8 cellular contexts compared by ENCODE assay signal in the genomic region with DNA sequence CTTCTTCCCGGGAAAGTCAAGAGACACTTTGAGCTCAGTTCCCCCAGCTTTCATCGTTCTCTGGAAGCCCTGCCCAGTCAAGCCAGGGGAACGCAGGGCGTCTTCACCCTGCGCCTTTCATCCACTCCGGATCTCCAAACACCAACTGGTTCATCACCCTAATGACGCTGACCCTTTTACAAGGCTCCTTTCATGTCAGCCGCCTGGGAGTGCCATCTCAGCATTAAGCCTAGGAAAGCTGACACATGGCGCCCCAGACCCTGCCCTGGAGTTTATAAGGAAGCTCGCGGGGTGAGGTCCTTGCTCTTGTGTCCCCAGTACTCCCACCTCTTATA. TPM values are rescaled to one million over a fixed set of nuclear protein-coding genes. Genes with fewer than 3 reads are reported as not detected.
DNase-seq lines count a peak whose midpoint lies in the region; ATAC-seq and TF ChIP-seq lines count a peak whose summit lies in the region.

No MANE protein-coding gene starts in this region.

- H3K9me3 ChIP-seq in PC-9 (ENCODE audit: insufficient read depth, low read depth), result no peaks in the 10 kb centered on the region
- no peaks in the 10 kb centered on the region for H3K9me3 ChIP-seq in osteoblast (ENCODE audit: low read depth, low read length)

- H3K36me3 Mint-ChIP-seq in endothelial cell (ENCODE audit: low read depth, unreplicated experiment), result peaks cover 22% of the 10 kb centered on the region

- H3K4me2 ChIP-seq in PC-9, result peak overlapping the region; percentile 94
- H3K4me2 ChIP-seq in osteoblast (ENCODE audit: insufficient read depth, low read length), result peak overlapping the region; percentile 97

- H3K27ac Mint-ChIP-seq in endothelial cell (ENCODE audit: unreplicated experiment), result peak overlapping the region; percentile 100

- intact Hi-C loops in PC-9 (cut with micrococcal nuclease; ENCODE audit: unreplicated experiment), result no loop called here

- ATAC-seq in activated CD4-positive, CD25-positive, alpha-beta regulatory T cell treated with anti-CD3 and anti-CD28 coated beads, Interleukin-2, amount 50 U/mL, for 24 hours, result peak; percentile 2 to 3
- ATAC-seq in HG02973 (IDR thresholded peaks at IDR 0.05; ENCODE audit: unreplicated experiment) (no peak), GM21576 (IDR thresholded peaks at IDR 0.05; ENCODE audit: unreplicated experiment) (no peak)

- peaks cover 32% of the 10 kb centered on the region for H3K27me3 Mint-ChIP-seq in endothelial cell (ENCODE audit: unreplicated experiment)

- POLR2A ChIA-PET in PC-9 (lab: Charles Lee; ENCODE audit: unreplicated experiment), result interaction anchor here (0.7 to 1.9 kb wide), 5 partner anchors 17 to 370 kb away, joined by 3 to 35 read pairs (median 4); a partner anchor contains a TSS

- no peak for DNase-seq in activated CD4-positive, CD25-positive, alpha-beta regulatory T cell (lab: John Stamatoyannopoulos, UW)
- DNase-seq in PC-9, result no peak
- DNase-seq in endothelial cell (ENCODE audit: low spot score), result no peak
- DNase-seq in osteoblast (ENCODE audit: insufficient read length, low spot score, missing footprints), result peak; percentile 89
- no peak for DNase-seq in NCI-H2081 treated with DMSO at 0.1 percent for 48 hours (lab: John Stamatoyannopoulos, UW)

- H2AFZ ChIP-seq in PC-9 (peak overlapping the region; percentile 90), osteoblast (ENCODE audit: low read length) (peak overlapping the region; percentile 97)

- H3K4me1 Mint-ChIP-seq in endothelial cell (ENCODE audit: unreplicated experiment), result peaks cover 50% of the 10 kb centered on the region

- peaks cover 63% of the 10 kb centered on the region for H3K79me2 ChIP-seq in PC-9 (ENCODE audit: low read depth)
- H3K79me2 ChIP-seq in osteoblast (ENCODE audit: insufficient read depth, low read length), result peaks cover 71% of the 10 kb centered on the region

- H3K27ac ChIP-seq in PC-9 (peak overlapping the region; percentile 64), osteoblast (ENCODE audit: low read depth, low read length) (peak overlapping the region; percentile 94)

- H4K20me1 ChIP-seq in PC-9 (ENCODE audit: insufficient read depth), result peaks cover 26% of the 10 kb centered on the region
- H4K20me1 ChIP-seq in osteoblast (ENCODE audit: insufficient read depth, low read length), result peaks cover 9% of the 10 kb centered on the region

- no peaks in the 10 kb centered on the region for H3K9me2 ChIP-seq in PC-9 (ENCODE audit: insufficient read depth)

- no peak for TF ChIP-seq CTCF in PC-9 (conservative IDR thresholded peaks at IDR 0.05)
- no peak for TF ChIP-seq CTCF in endothelial cell (IDR thresholded peaks at IDR 0.05; ENCODE audit: unreplicated experiment)
- no peak for TF ChIP-seq CTCF in osteoblast (IDR thresholded peaks at IDR 0.05; ENCODE audit: extremely low read depth, low read depth, low read length)

- H3K27me3 ChIP-seq in PC-9 (ENCODE audit: insufficient read depth, low read depth) (no peaks in the 10 kb centered on the region), osteoblast (ENCODE audit: insufficient read depth, low read length) (no peaks in the 10 kb centered on the region)

- peaks cover 34% of the 10 kb centered on the region for H3K4me1 ChIP-seq in PC-9 (replicated peaks; ENCODE audit: insufficient read depth)
- H3K4me1 ChIP-seq in osteoblast (ENCODE audit: insufficient read depth, low read length), result peaks cover 26% of the 10 kb centered on the region

- peak overlapping the region; percentile 100 for H3K4me3 Mint-ChIP-seq in endothelial cell (ENCODE audit: unreplicated experiment)

- H3K36me3 ChIP-seq in PC-9 (ENCODE audit: low read depth) (no peaks in the 10 kb centered on the region), osteoblast (ENCODE audit: insufficient read depth, low read length) (peaks cover 14% of the 10 kb centered on the region)

- CTCF ChIA-PET in PC-9 (lab: Charles Lee), result interaction anchor here (0.6 to 1.6 kb wide), 4 partner anchors 31 to 243 kb away, joined by 3 to 11 read pairs (median 8); no protein-coding TSS in a partner anchor

- H3K9me3 Mint-ChIP-seq in endothelial cell (ENCODE audit: unreplicated experiment), result no peaks in the 10 kb centered on the region

- H3K4me3 ChIP-seq in PC-9 (peak overlapping the region; percentile 90), osteoblast (ENCODE audit: insufficient read depth, low read length) (peak overlapping the region; percentile 99)

- peaks cover 33% of the 10 kb centered on the region for H3F3A ChIP-seq in PC-9 (ENCODE audit: insufficient read depth, low read depth)

- BruUV-seq in PC-9 (replicated peaks; lab: Mats Ljungman, UMichigan), result TSS peak; percentile 2

RNA-seq across cellular contexts. Expression of a gene that starts 0.6 kb away (rescaled TPM):
- total RNA-seq in PC-9 (2021), result 75.5 and 96.1 TPM in 2 replicates
- total RNA-seq in endothelial cell (ENCODE audit: unreplicated experiment), result 92.8 TPM
- total RNA-seq in osteoblast, result 75.3 and 76.3 TPM in 2 replicates

RNA-seq across cellular contexts. Expression of a gene that starts 2.1 kb away (rescaled TPM):
- total RNA-seq in PC-9 (2021) (38.3 and 39.7 TPM in 2 replicates), endothelial cell (ENCODE audit: unreplicated experiment) (67.4 TPM), osteoblast (38.0 and 39.1 TPM in 2 replicates)

RNA-seq across cellular contexts. Expression of a gene that starts 32.6 kb away (rescaled TPM):
- total RNA-seq in PC-9 (2021), result 3.4 and 3.7 TPM in 2 replicates
- total RNA-seq in endothelial cell (ENCODE audit: unreplicated experiment), result 1.6 TPM
- under 0.01 and 0.29 TPM in 2 replicates for total RNA-seq in osteoblast

RNA-seq across cellular contexts. Expression of a gene that starts 51.2 kb away (rescaled TPM):
- total RNA-seq in PC-9 (2021) (60.6 and 64.7 TPM in 2 replicates), endothelial cell (ENCODE audit: unreplicated experiment) (82.1 TPM), osteoblast (87.6 and 96.4 TPM in 2 replicates)

Comparison
In these comparisons a context has a peak if more than half of its experiments do, and no peak if none do; other contexts are left out.
1. ATAC-seq: peak in activated CD4-positive, CD25-positive, alpha-beta regulatory T cell treated with anti-CD3 and anti-CD28 coated beads, Interleukin-2, amount 50 U/mL, for 24 hours (2 of 2); none in HG02973 (single experiment) and GM21576 (single experiment).